1 cellular context compared by ENCODE assay signal in the genomic region with DNA sequence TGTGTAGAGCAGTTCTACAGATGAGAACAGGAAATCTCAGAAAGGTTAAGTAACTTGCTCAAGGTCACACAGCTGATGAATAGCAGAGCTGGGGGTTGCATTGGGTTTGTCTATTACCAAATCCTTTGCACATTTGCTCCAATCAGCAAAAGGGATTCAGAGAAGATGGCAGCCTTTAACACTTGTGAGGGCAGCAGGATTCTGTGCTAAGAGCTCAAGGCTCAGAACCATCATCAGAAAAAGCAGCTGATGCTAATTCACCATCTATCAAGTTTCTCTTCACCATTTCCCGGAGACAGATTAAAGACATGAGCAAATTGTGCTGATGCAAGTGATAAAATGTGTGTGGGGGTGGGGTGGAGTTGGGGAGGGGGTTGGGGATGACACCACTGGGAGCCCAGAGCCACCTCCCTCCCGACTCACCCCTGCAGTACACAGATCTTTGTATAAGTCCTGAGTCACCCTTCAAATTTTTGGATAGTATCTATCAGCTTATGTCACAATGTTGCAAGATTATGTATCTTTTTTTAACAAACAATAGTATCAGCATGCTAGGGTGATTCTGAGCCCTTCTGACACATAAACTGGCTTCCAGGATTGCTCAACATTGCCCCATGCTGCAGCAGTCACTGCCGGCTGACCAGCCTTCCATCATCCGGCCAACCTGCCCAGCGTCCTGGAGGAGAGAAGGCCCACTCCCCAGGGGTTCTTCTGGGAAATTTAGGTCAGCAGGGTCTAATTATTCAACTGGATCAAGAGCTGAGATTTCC.
TF ChIP-seq lines count a peak whose summit lies in the region.

No MANE protein-coding gene starts in this region.

TF ChIP-seq in K562, 482 proteins besides CTCF, POLR2A, EP300 and RAD21:
- TF ChIP-seq ZNF57 (CRISPR knock-in tag; IDR thresholded peaks at IDR 0.05) (no peak), ZNF79 (CRISPR knock-in tag; IDR thresholded peaks at IDR 0.05; ENCODE audit: low read depth) (no peak), ZFP36 (IDR thresholded peaks at IDR 0.05; ENCODE audit: low read depth, low read length, partially characterized antibody) (peak; percentile 53), CEBPG (CRISPR knock-in tag; IDR thresholded peaks at IDR 0.05) (peak; percentile 78), CEBPG (tag; conservative IDR thresholded peaks at IDR 0.05 in 1 of 2, IDR thresholded peaks at IDR 0.05 in 1 of 2) (peak; percentile 94 to 99), GATAD2B (IDR thresholded peaks at IDR 0.05; ENCODE audit: borderline replicate concordance) (no peak), FOSL1 (tag; conservative IDR thresholded peaks at IDR 0.05) (peak; percentile 40; the same call in 1 of the 2 replicates), RCOR1 (IDR thresholded peaks at IDR 0.05; ENCODE audit: borderline replicate concordance in 1 of 2, low read depth in 2 of 2, low read length in 2 of 2) (0 out of 4 replicates have a peak, but pooled peaks of 1 of the 2 experiments have one; percentile 1), CEBPB (tag; IDR thresholded peaks at IDR 0.05) (peak; percentile 84), KLF16 (IDR thresholded peaks at IDR 0.05) (no peak), SOX6 (IDR thresholded peaks at IDR 0.05) (peak; percentile 69; the same call in 1 of the 2 replicates), HMG20A (CRISPR knock-in tag; conservative IDR thresholded peaks at IDR 0.05) (no peak), BCOR (IDR thresholded peaks at IDR 0.05) (peak; percentile 66; the same call in 1 of the 2 replicates), RBM25 (IDR thresholded peaks at IDR 0.05; ENCODE audit: low read depth, low read length, severe bottlenecking) (peak; percentile 71), TRIM24 (IDR thresholded peaks at IDR 0.05) (0 out of 4 replicates have a peak, but pooled peaks of 1 of the 2 experiments have one; percentile 25), ZNF316 (IDR thresholded peaks at IDR 0.05) (peak; percentile 24; the same call in 1 of the 2 replicates), KDM1A (IDR thresholded peaks at IDR 0.05) (peak; percentile 34 to 42; a peak in 1 of 4 replicates), C11orf30 (IDR thresholded peaks at IDR 0.05; ENCODE audit: low read depth) (peak; percentile 22; the same call in 1 of the 2 replicates)
- TF ChIP-seq, protein P1, sequence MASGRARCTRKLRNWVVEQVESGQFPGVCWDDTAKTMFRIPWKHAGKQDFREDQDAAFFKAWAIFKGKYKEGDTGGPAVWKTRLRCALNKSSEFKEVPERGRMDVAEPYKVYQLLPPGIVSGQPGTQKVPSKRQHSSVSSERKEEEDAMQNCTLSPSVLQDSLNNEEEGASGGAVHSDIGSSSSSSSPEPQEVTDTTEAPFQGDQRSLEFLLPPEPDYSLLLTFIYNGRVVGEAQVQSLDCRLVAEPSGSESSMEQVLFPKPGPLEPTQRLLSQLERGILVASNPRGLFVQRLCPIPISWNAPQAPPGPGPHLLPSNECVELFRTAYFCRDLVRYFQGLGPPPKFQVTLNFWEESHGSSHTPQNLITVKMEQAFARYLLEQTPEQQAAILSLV (tag; IDR thresholded peaks at IDR 0.05), result 0 out of 2 replicates have a peak, but pooled peaks have one; percentile 12
- TF ChIP-seq, protein P2, sequence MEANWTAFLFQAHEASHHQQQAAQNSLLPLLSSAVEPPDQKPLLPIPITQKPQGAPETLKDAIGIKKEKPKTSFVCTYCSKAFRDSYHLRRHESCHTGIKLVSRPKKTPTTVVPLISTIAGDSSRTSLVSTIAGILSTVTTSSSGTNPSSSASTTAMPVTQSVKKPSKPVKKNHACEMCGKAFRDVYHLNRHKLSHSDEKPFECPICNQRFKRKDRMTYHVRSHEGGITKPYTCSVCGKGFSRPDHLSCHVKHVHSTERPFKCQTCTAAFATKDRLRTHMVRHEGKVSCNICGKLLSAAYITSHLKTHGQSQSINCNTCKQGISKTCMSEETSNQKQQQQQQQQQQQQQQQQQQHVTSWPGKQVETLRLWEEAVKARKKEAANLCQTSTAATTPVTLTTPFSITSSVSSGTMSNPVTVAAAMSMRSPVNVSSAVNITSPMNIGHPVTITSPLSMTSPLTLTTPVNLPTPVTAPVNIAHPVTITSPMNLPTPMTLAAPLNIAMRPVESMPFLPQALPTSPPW (CRISPR knock-in tag; IDR thresholded peaks at IDR 0.05), result 0 out of 2 replicates have a peak, but pooled peaks have one; percentile 39
- TF ChIP-seq, protein P3, sequence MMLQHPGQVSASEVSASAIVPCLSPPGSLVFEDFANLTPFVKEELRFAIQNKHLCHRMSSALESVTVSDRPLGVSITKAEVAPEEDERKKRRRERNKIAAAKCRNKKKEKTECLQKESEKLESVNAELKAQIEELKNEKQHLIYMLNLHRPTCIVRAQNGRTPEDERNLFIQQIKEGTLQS (IDR thresholded peaks at IDR 0.05), result peak; percentile 56; the same call in 1 of the 2 replicates
- TF ChIP-seq, protein P3 (CRISPR knock-in tag; conservative IDR thresholded peaks at IDR 0.05), result no peak
